In the genomic region with DNA sequence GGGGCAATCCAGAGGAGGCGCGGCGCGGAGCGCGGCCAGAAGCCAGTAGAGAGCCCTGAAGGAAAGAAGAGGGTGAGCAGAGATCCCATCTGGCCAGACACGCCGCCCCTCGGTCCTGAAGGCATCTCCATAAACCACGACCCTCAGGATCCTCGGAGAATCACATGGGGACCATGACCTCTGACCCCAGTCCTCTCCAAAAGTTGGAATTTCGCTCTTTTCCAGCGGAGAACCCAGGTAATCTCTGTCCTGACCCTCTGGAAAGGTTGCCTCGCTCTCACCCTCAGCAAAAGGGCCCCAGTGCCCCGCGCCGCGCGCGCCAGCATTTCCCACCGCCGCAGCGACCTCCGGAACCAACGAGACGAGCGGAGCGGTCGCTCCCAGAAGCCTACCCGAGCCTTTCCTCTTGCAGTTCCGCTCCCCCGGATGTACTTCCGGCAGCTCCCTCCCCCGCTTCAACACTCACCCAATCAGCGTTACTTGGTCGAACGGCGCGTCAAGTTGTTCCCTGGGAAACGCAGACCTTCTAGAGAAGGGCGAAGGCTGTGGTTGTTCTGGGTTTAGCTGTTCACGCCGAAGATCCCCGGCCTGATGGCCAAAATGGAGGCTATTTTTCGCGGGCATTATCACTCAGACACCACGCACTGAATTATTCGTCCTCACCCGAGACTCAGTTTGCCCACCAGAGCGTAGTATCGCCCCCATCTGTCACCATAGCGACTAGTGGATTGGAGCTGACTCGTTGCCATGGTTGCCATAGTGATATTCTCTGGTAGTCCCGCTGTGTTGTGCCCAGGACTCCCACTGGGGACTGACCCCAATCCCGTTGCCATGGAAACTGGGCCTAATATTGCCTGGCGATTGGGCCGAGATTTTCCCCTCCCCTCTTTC, we compare ENCODE assay signal across 8 cellular contexts. TPM values are rescaled to one million over a fixed set of nuclear protein-coding genes. Genes with fewer than 3 reads are reported as not detected.
DNase-seq lines count a peak whose midpoint lies in the region; ATAC-seq and TF ChIP-seq lines count a peak whose summit lies in the region.

A gene with protein sequence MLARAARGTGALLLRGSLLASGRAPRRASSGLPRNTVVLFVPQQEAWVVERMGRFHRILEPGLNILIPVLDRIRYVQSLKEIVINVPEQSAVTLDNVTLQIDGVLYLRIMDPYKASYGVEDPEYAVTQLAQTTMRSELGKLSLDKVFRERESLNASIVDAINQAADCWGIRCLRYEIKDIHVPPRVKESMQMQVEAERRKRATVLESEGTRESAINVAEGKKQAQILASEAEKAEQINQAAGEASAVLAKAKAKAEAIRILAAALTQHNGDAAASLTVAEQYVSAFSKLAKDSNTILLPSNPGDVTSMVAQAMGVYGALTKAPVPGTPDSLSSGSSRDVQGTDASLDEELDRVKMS (minus strand): TSS at position 363 of the 891 bp plus-strand sequence. CDS start 37 bp downstream, at position 326.

- H3K4me2 ChIP-seq in H9 (ENCODE audit: insufficient read depth, insufficient read length, low read length), result peak within 1 kb of the TSS; percentile 72

- H2BK120ac ChIP-seq in H9 (ENCODE audit: low read depth, low read length, poor library complexity, severe bottlenecking), result peak within 1 kb of the TSS; percentile 65

- H3K4me1 Mint-ChIP-seq in H9, result peaks cover 12 to 19% of the 10 kb centered on the region in 2 experiments
- peaks cover 45% of the 10 kb centered on the region for H3K4me1 Mint-ChIP-seq in nephron progenitor cell
- H3K4me1 Mint-ChIP-seq in stimulated activated naive CD8-positive, alpha-beta T cell treated with anti-CD3 and anti-CD28 coated beads, Interleukin-15, amount 100 ng/mL, for 72 hours, result peaks cover 46% of the 10 kb centered on the region

- H2BK12ac ChIP-seq in H9 (ENCODE audit: insufficient read length, low read depth, low read length), result no peak within 1 kb of the TSS

- no peak within 1 kb of the TSS for H2BK20ac ChIP-seq in H9 (ENCODE audit: low read depth, low read length, poor library complexity, severe bottlenecking)

- peak within 1 kb of the TSS; percentile 72 for H3K27ac ChIP-seq in H9 (ENCODE audit: insufficient read length, low read depth, low read length)

- peak within 1 kb of the TSS; percentile 84 for H3T11ph ChIP-seq in H9 (ENCODE audit: low read length)

- H3K23me2 ChIP-seq in H9 (ENCODE audit: insufficient read length, low read depth, low read length, poor library complexity, severe bottlenecking), result peaks cover 10% of the 10 kb centered on the region

- no peak within 1 kb of the TSS for H3K56ac ChIP-seq in H9 (ENCODE audit: insufficient read length, low read depth, low read length)

- H3K18ac ChIP-seq in H9 (ENCODE audit: insufficient read length, low read depth, low read length), result peak within 1 kb of the TSS; percentile 89

- no peaks in the 10 kb centered on the region for H4K20me1 ChIP-seq in H9 (ENCODE audit: control insufficient read depth, insufficient read depth, insufficient read length)

- peaks cover 22 to 47% (median 43%) of the 10 kb centered on the region in 3 experiments for H3K36me3 Mint-ChIP-seq in H9 (ENCODE audit: insufficient read depth in 1 of 3, low read depth in 3 of 3)
- peaks cover 44% of the 10 kb centered on the region for H3K36me3 Mint-ChIP-seq in nephron progenitor cell (ENCODE audit: low read depth)

- peaks cover 5% of the 10 kb centered on the region; the same call in 1 of the 2 replicates for H3K79me2 ChIP-seq in H9 (ENCODE audit: insufficient read depth, low read length)

- no peak within 1 kb of the TSS for H2BK15ac ChIP-seq in H9 (ENCODE audit: low read depth, low read length)

- peak within 1 kb of the TSS; percentile 97 to 98 for H3K4me3 Mint-ChIP-seq in H9
- peak within 1 kb of the TSS; percentile 98 for H3K4me3 Mint-ChIP-seq in nephron progenitor cell
- peak within 1 kb of the TSS; percentile 96 to 99 for H3K4me3 Mint-ChIP-seq in stimulated activated naive CD8-positive, alpha-beta T cell treated with anti-CD3 and anti-CD28 coated beads, Interleukin-15, amount 100 ng/mL, for 72 hours

- peaks cover 19% of the 10 kb centered on the region for H3K36me3 ChIP-seq in MG63

- peaks cover 9% of the 10 kb centered on the region for H3K79me1 ChIP-seq in H9 (ENCODE audit: insufficient read depth, low read depth, low read length, poor library complexity, severe bottlenecking)

- H2BK5ac ChIP-seq in H9 (ENCODE audit: insufficient read length, low read length), result no peak within 1 kb of the TSS

- no peak within 1 kb of the TSS for H4K5ac ChIP-seq in H9 (ENCODE audit: insufficient read length, low read depth, low read length)

- H3K4ac ChIP-seq in H9 (ENCODE audit: low read depth, low read length), result peak within 1 kb of the TSS; percentile 26; the same call in 1 of the 2 replicates

- H3K27me3 Mint-ChIP-seq in H9 (ENCODE audit: low read depth), result no peaks in the 10 kb centered on the region
- no peaks in the 10 kb centered on the region for H3K27me3 Mint-ChIP-seq in nephron progenitor cell (ENCODE audit: low read depth, poor library complexity)
- H3K27me3 Mint-ChIP-seq in stimulated activated naive CD8-positive, alpha-beta T cell treated with anti-CD3 and anti-CD28 coated beads, Interleukin-15, amount 100 ng/mL, for 72 hours, result no peaks in the 10 kb centered on the region

- DNase-seq in ELR (ENCODE audit: low read depth) (peak; percentile 98), H9 (peak; percentile 97), MG63 (peak; percentile 93), SHP77 treated with DMSO at 0.1 percent for 48 hours (lab: John Stamatoyannopoulos, UW) (peak; percentile 77), fibroblast of the conjunctiva (ENCODE audit: low read depth) (peak; percentile 93), nephron progenitor cell (peak; percentile 89)
- DNase-seq in activated effector memory CD4-positive, alpha-beta T cell treated with anti-CD3 and anti-CD28 coated beads, Interleukin-2, amount 50 U/mL, for 16 hours, result peak; percentile 97
- DNase-seq in stimulated activated naive CD8-positive, alpha-beta T cell treated with anti-CD3 and anti-CD28 coated beads, Interleukin-15, amount 100 ng/mL, for 72 hours, result peak; percentile 81 to 93

- no peak within 1 kb of the TSS for H2AK5ac ChIP-seq in H9 (ENCODE audit: insufficient read length, low read length)

- no peaks in the 10 kb centered on the region for H3K27me3 ChIP-seq in H9 (ENCODE audit: insufficient read depth, low read length)
- no peaks in the 10 kb centered on the region for H3K27me3 ChIP-seq in MG63

- H3K4me1 ChIP-seq in H9 (ENCODE audit: insufficient read depth, low read length), result no peaks in the 10 kb centered on the region

- H3K9me3 Mint-ChIP-seq in H9, result no peaks in the 10 kb centered on the region; a peak in 1 of 5 replicates
- no peaks in the 10 kb centered on the region for H3K9me3 Mint-ChIP-seq in nephron progenitor cell
- no peaks in the 10 kb centered on the region for H3K9me3 Mint-ChIP-seq in stimulated activated naive CD8-positive, alpha-beta T cell treated with anti-CD3 and anti-CD28 coated beads, Interleukin-15, amount 100 ng/mL, for 72 hours

- no peaks in the 10 kb centered on the region for H3K9me3 ChIP-seq in H9 (ENCODE audit: control insufficient read depth, low read depth, low read length)
- no peaks in the 10 kb centered on the region for H3K9me3 ChIP-seq in MG63

- H3K9ac ChIP-seq in H9 (ENCODE audit: extremely low read depth, insufficient read length, low read length), result peak within 1 kb of the TSS; percentile 74

- peak within 1 kb of the TSS; percentile 29 for H4K91ac ChIP-seq in H9 (ENCODE audit: insufficient read length, low read depth, low read length)

- TF ChIP-seq CTCF in H9 (conservative IDR thresholded peaks at IDR 0.05), result no peak
- TF ChIP-seq CTCF in nephron progenitor cell (IDR thresholded peaks at IDR 0.05), result no peak

- H3K23ac ChIP-seq in H9 (ENCODE audit: insufficient read length, low read depth, low read length), result no peak within 1 kb of the TSS

- H3K14ac ChIP-seq in H9 (ENCODE audit: insufficient read depth, low read length), result peak within 1 kb of the TSS; percentile 84; the same call in 1 of the 2 replicates

- no CpG with 5 or more reads among the region's 57 CpGs for WGBS in H9 (ENCODE audit: extremely low coverage, insufficient read length, low lambda C conversion rate)

- peak; percentile 98 for ATAC-seq in stimulated activated naive CD8-positive, alpha-beta T cell treated with anti-CD3 and anti-CD28 coated beads, Interleukin-15, amount 100 ng/mL, for 72 hours

- H3K4me3 ChIP-seq in MG63, result peak within 1 kb of the TSS; percentile 79

- H2AFZ ChIP-seq in H9 (ENCODE audit: low read length), result no peak within 1 kb of the TSS

- H3K27ac Mint-ChIP-seq in H9 (peak within 1 kb of the TSS; percentile 92 to 100 (median 100)), nephron progenitor cell (peak within 1 kb of the TSS; percentile 100)
- peak within 1 kb of the TSS; percentile 99 for H3K27ac Mint-ChIP-seq in stimulated activated naive CD8-positive, alpha-beta T cell treated with anti-CD3 and anti-CD28 coated beads, Interleukin-15, amount 100 ng/mL, for 72 hours

- no peak within 1 kb of the TSS for H4K8ac ChIP-seq in H9 (replicated peaks; ENCODE audit: insufficient read length, low read depth, low read length)

RNA-seq across cellular contexts. Expression of the gene that starts here (rescaled TPM):
- 192 and 193 TPM in 2 replicates for total RNA-seq in H9 (2021)
- total RNA-seq in MG63 (2014; rRNA removed; shearing (Covaris generic); ENCODE audit: low replicate concordance), result 152 and 209 TPM in 2 replicates

Comparison
In these comparisons a context has a peak if more than half of its experiments do, and no peak if none do; other contexts are left out.
1. Peak in every context shown above with its lines: DNase-seq, ATAC-seq, H3K4me3 ChIP-seq and H3K27ac ChIP-seq.